ENCODE assay signal across 8 cellular contexts in genomic region chr2:111395350-111396128, GRCh38.
DNase-seq lines count a peak whose midpoint lies in the region; ATAC-seq and TF ChIP-seq lines count a peak whose summit lies in the region.
"Not testable (repeated sequence)": the region's sequence is repeated elsewhere in the genome, so short reads cannot be mapped to it uniquely, and the experiment has no call there.

No MANE protein-coding gene starts in this region.

- peak; percentile 73 for ATAC-seq in central memory CD8-positive, alpha-beta T cell (replicated peaks; ENCODE audit: extremely low read depth, poor library complexity, severe bottlenecking)
- ATAC-seq in left ventricle myocardium superior = peak; percentile 55

- not testable (repeated sequence) for H3K36me3 Mint-ChIP-seq in central memory CD8-positive, alpha-beta T cell (ENCODE audit: insufficient read depth)

- not testable (repeated sequence) for H3K4me1 ChIP-seq in HEK293 (ENCODE audit: control insufficient read depth, insufficient read depth, low read length)

- H3K4me3 ChIP-seq in HEK293 (ENCODE audit: low read depth, low read length) = not testable (repeated sequence)

- H3K4me1 Mint-ChIP-seq in central memory CD8-positive, alpha-beta T cell = not testable (repeated sequence)

- POLR2A ChIA-PET in HEK293 (lab: Yijun Ruan, JAX) = not testable (repeated sequence)

- TF ChIP-seq CTCF in HEK293 (tag by site-specific recombination; IDR thresholded peaks at IDR 0.05) = not testable (repeated sequence)

- DNase-seq in AG08395 (ENCODE audit: low spot score) (peak; percentile 13), posterior vena cava (ENCODE audit: low spot score) (peak; percentile 80)
- peak; percentile 83 for DNase-seq in activated CD4-positive, alpha-beta T cell treated with anti-CD3 and anti-CD28 coated beads for 48 hours
- peak; percentile 22 for DNase-seq in activated T-helper 9 cell treated with anti-CD3 and anti-CD28 coated beads, Interleukin-2, amount 50 U/mL, for 16 hours (ENCODE audit: low read depth)
- DNase-seq in central memory CD8-positive, alpha-beta T cell (ENCODE audit: low spot score in 2 of 2); left ventricle myocardium superior: not testable (repeated sequence)
- DNase-seq in stimulated activated CD4-positive, alpha-beta T cell treated with anti-CD3 and anti-CD28 coated beads, TNF-alpha, amount 100 ng/mL, for 4 hours (ENCODE audit: low read depth in 3 of 3) = peak in 2 of 3 experiments; percentile 32 to 53

- H3K27ac Mint-ChIP-seq in central memory CD8-positive, alpha-beta T cell (ENCODE audit: low read depth) = not testable (repeated sequence)

- CTCF ChIA-PET in HEK293 (lab: Yijun Ruan, JAX) = not testable (repeated sequence)

- H3K4me3 Mint-ChIP-seq in central memory CD8-positive, alpha-beta T cell = not testable (repeated sequence)

- not testable (repeated sequence) for H3K27me3 Mint-ChIP-seq in central memory CD8-positive, alpha-beta T cell

- H3K9me3 Mint-ChIP-seq in central memory CD8-positive, alpha-beta T cell = not testable (repeated sequence)

- H3K36me3 ChIP-seq in HEK293 (ENCODE audit: control insufficient read depth in 2 of 2, insufficient read depth in 1 of 2, low read length in 2 of 2) = not testable (repeated sequence)

- not testable (repeated sequence) for H3K27ac ChIP-seq in HEK293 (ENCODE audit: extremely low read depth, low read depth, low read length)

- not testable (repeated sequence) for H3K9me3 ChIP-seq in HEK293 (ENCODE audit: control insufficient read depth, insufficient read depth, low read depth, low read length)

- intact Hi-C loops in left ventricle myocardium superior (cut with micrococcal nuclease); posterior vena cava (cut with DNase I): not testable (repeated sequence)

TF ChIP-seq in HEK293, 187 proteins besides CTCF, POLR2A, EP300 and RAD21:
- TF ChIP-seq ZIC2 (tag by site-specific recombination; IDR thresholded peaks at IDR 0.05) (peak; percentile 38; the same call in 1 of the 2 replicates), GLIS1 (tag by site-specific recombination; IDR thresholded peaks at IDR 0.05) (0 out of 2 replicates have a peak, but pooled peaks have one; percentile 18)
